Comparison of ENCODE assay signal across 10 cellular contexts in the genomic region with DNA sequence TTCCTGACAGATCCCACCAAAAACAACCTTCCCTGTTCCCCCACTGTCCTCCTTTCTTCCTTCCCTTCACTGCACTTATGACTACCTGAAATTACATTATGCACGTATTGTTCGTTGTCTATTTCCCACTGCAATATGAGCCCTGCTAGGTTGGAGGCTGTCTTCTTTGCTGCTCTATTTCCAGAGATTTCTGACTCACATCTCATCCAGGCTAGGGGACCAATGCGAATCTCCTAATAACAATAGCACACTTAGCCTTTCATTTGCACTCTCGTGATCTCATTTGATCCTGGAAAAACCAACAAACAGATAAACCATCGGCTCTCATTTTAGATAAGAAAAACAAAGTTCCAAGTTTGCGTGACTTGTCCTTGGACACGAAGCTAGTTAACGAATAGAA. TPM values are rescaled to one million over a fixed set of nuclear protein-coding genes. Genes with fewer than 3 reads are reported as not detected.
DNase-seq lines count a peak whose midpoint lies in the region; ATAC-seq and TF ChIP-seq lines count a peak whose summit lies in the region.
"Had no signal": no experiment of that assay in that cellular context is flagged by ENCODE, and none has a peak within 500 bp of the region (broad histone marks: within the 10 kb centered on the region; RNA-seq: fewer than 3 reads in every experiment).

No MANE protein-coding gene starts in this region.

- H3K9me3 ChIP-seq in lower lobe of right lung (no peaks in the 10 kb centered on the region), transverse colon (no peaks in the 10 kb centered on the region), SJCRH30 (replicated peaks) (no peaks in the 10 kb centered on the region)
- H3K9me3 ChIP-seq: mucosa of descending colon had no signal

- no peak overlapping the region for H3K27ac Mint-ChIP-seq in natural killer cell treated with Interleukin-12 subunit alpha and Interleukin-12 subunit beta and Interleukin-15 and Interleukin-18, amount 100 ng/mL, for 72 hours

- H3K27me3 ChIP-seq in lower lobe of right lung (ENCODE audit: low read depth) = no peaks in the 10 kb centered on the region
- H3K27me3 ChIP-seq in transverse colon = no peaks in the 10 kb centered on the region
- H3K27me3 ChIP-seq in SJCRH30 = no peaks in the 10 kb centered on the region

- in situ Hi-C loops in astrocyte of the spinal cord (cut with HindIII; ENCODE audit: low sequenced_read_pairs) (no loop called here), transverse colon (cut with MboI; ENCODE audit: low pct_ligation_motif_present in 1 of 4, low pct_unique_long_range_greater_than_20kb in 1 of 4, low sequenced_read_pairs in 3 of 4) (loop anchor here in 2 of 4 donors (25.0 kb wide), 1 partner anchor 243 kb away; no protein-coding TSS in a partner anchor)

- H3K9me3 Mint-ChIP-seq in activated T-cell treated with anti-CD3 and anti-CD28 coated beads, Interleukin-2, amount 50 U/mL, for 4 hours = no peaks in the 10 kb centered on the region
- H3K9me3 Mint-ChIP-seq in natural killer cell treated with Interleukin-12 subunit alpha and Interleukin-12 subunit beta and Interleukin-15 and Interleukin-18, amount 100 ng/mL, for 72 hours = no peaks in the 10 kb centered on the region

- no peaks in the 10 kb centered on the region for H3K36me3 Mint-ChIP-seq in activated T-cell treated with anti-CD3 and anti-CD28 coated beads, Interleukin-2, amount 50 U/mL, for 4 hours (ENCODE audit: insufficient read depth)
- no peaks in the 10 kb centered on the region for H3K36me3 Mint-ChIP-seq in natural killer cell treated with Interleukin-12 subunit alpha and Interleukin-12 subunit beta and Interleukin-15 and Interleukin-18, amount 100 ng/mL, for 72 hours

- TF ChIP-seq EP300 in transverse colon (IDR thresholded peaks at IDR 0.05; ENCODE audit: low read depth) = no peak

- H3K4me3 Mint-ChIP-seq in activated T-cell treated with anti-CD3 and anti-CD28 coated beads, Interleukin-2, amount 50 U/mL, for 4 hours = peak overlapping the region; percentile 7
- no peak overlapping the region for H3K4me3 Mint-ChIP-seq in natural killer cell treated with Interleukin-12 subunit alpha and Interleukin-12 subunit beta and Interleukin-15 and Interleukin-18, amount 100 ng/mL, for 72 hours

- no peaks in the 10 kb centered on the region for H3K36me3 ChIP-seq in lower lobe of right lung
- no peaks in the 10 kb centered on the region for H3K36me3 ChIP-seq in transverse colon
- no peaks in the 10 kb centered on the region for H3K36me3 ChIP-seq in SJCRH30

- intact Hi-C loops in lower lobe of right lung (cut with DNase I) = no loop called here
- intact Hi-C loops in transverse colon (cut with DNase I; ENCODE audit: low total_unique reads) = loop anchor here (2.0 to 5.0 kb wide), 4 partner anchors 102 to 293 kb away; no protein-coding TSS in a partner anchor
- intact Hi-C loops in head of caudate nucleus (cut with DNase I) = loop anchor here (5.0 to 10.0 kb wide), 4 partner anchors 102 to 732 kb away; no protein-coding TSS in a partner anchor

- no peak for TF ChIP-seq POLR2A in transverse colon (IDR thresholded peaks at IDR 0.05)

- TF ChIP-seq CTCF in astrocyte of the spinal cord (IDR thresholded peaks at IDR 0.05; ENCODE audit: low read depth, low read length) (no peak), lower lobe of right lung (IDR thresholded peaks at IDR 0.05) (no peak), transverse colon (IDR thresholded peaks at IDR 0.05) (no peak)

- no peak for ATAC-seq in activated T-cell treated with anti-CD3 and anti-CD28 coated beads, Interleukin-2, amount 50 U/mL, for 4 hours
- no peak for ATAC-seq in lower lobe of right lung
- ATAC-seq in natural killer cell treated with Interleukin-12 subunit alpha and Interleukin-12 subunit beta and Interleukin-15 and Interleukin-18, amount 100 ng/mL, for 72 hours = no peak
- ATAC-seq: mucosa of descending colon had no signal

- H3K4me1 ChIP-seq in lower lobe of right lung (peaks cover 47% of the 10 kb centered on the region), transverse colon (peaks cover 2 to 22% (median 8%) of the 10 kb centered on the region in 4 donors), SJCRH30 (peaks cover 21% of the 10 kb centered on the region)

- peak overlapping the region; percentile 99 for H3K27ac ChIP-seq in lower lobe of right lung
- H3K27ac ChIP-seq in transverse colon = peak overlapping the region in 3 of 4 donors; percentile 16 to 99 (median 98)
- no peak overlapping the region for H3K27ac ChIP-seq in SJCRH30

- H3K4me1 Mint-ChIP-seq in activated T-cell treated with anti-CD3 and anti-CD28 coated beads, Interleukin-2, amount 50 U/mL, for 4 hours (ENCODE audit: low read depth) = peaks cover 11% of the 10 kb centered on the region
- H3K4me1 Mint-ChIP-seq in natural killer cell treated with Interleukin-12 subunit alpha and Interleukin-12 subunit beta and Interleukin-15 and Interleukin-18, amount 100 ng/mL, for 72 hours (ENCODE audit: low read depth in 2 of 2) = peaks cover 4 to 6% of the 10 kb centered on the region in 2 donors

- no peak for DNase-seq in activated T-cell treated with anti-CD3 and anti-CD28 coated beads, Interleukin-2, amount 50 U/mL, for 4 hours
- no peak for DNase-seq in activated T-cell treated with anti-CD3 and anti-CD28 coated beads for 4 hours
- DNase-seq in astrocyte of the spinal cord (ENCODE audit: low read depth, low spot score) = peak; percentile 43
- no peak for DNase-seq in lower lobe of right lung
- no peak for DNase-seq in transverse colon
- DNase-seq in SJCRH30 = no peak
- DNase-seq in head of caudate nucleus = no peak
- DNase-seq in natural killer cell treated with Interleukin-12 subunit alpha and Interleukin-12 subunit beta and Interleukin-15 and Interleukin-18, amount 100 ng/mL, for 72 hours (ENCODE audit: low spot score) = no peak
- DNase-seq: mucosa of descending colon, NCI-H2029 had no signal

- no peaks in the 10 kb centered on the region for H3K27me3 Mint-ChIP-seq in activated T-cell treated with anti-CD3 and anti-CD28 coated beads, Interleukin-2, amount 50 U/mL, for 4 hours (ENCODE audit: low read depth)
- H3K27me3 Mint-ChIP-seq in natural killer cell treated with Interleukin-12 subunit alpha and Interleukin-12 subunit beta and Interleukin-15 and Interleukin-18, amount 100 ng/mL, for 72 hours = peaks cover 0 to 3% of the 10 kb centered on the region in 2 donors

- WGBS in transverse colon (ENCODE audit: low coverage in 1 of 2), 2 donors = 82 to 87% methylated on average over 8 of the region's 8 CpGs

- no peak overlapping the region for H3K4me3 ChIP-seq in astrocyte of the spinal cord (ENCODE audit: low read depth, low read length)
- H3K4me3 ChIP-seq in lower lobe of right lung = no peak overlapping the region
- no peak overlapping the region for H3K4me3 ChIP-seq in transverse colon
- no peak overlapping the region for H3K4me3 ChIP-seq in SJCRH30
- H3K4me3 ChIP-seq: mucosa of descending colon had no signal

RNA-seq across cellular contexts. Expression of a gene that starts 1.4 kb away (rescaled TPM):
- 1 to 10 TPM in 2 of 3 donors, under 1 TPM in 1; 0.96 to 1.3 (median 1.2) TPM for total RNA-seq in activated T-cell treated with anti-CD3 and anti-CD28 coated beads, Interleukin-2, amount 50 U/mL, for 4 hours
- total RNA-seq in lower lobe of right lung (15.2 TPM), transverse colon (1 to 10 TPM; 4.4 to 7.4 (median 6.4) TPM)
- 1.5 and 2.2 TPM in 2 replicates for total RNA-seq in SJCRH30 (2014; rRNA removed; shearing (Covaris generic))
- 1 to 10 TPM; 1.9 TPM for total RNA-seq in natural killer cell treated with Interleukin-12 subunit alpha and Interleukin-12 subunit beta and Interleukin-15 and Interleukin-18, amount 100 ng/mL, for 72 hours
